21 cellular contexts compared by ENCODE assay signal in genomic region chr15:29471306-29471705, GRCh38.
DNase-seq lines count a peak whose midpoint lies in the region; ATAC-seq, FAIRE-seq and TF ChIP-seq lines count a peak whose summit lies in the region.
"Had no signal": no experiment of that assay in that cellular context is flagged by ENCODE, and none has a peak within 500 bp of the region (broad histone marks: within the 10 kb centered on the region; RNA-seq: fewer than 3 reads in every experiment).

No MANE protein-coding gene starts in this region.

- H3K27me3 Mint-ChIP-seq in osteocyte (ENCODE audit: unreplicated experiment): peaks cover 4% of the 10 kb centered on the region
- H3K27me3 Mint-ChIP-seq: IgD-negative memory B cell had no signal

- no peaks in the 10 kb centered on the region for H3K36me3 Mint-ChIP-seq in osteocyte (ENCODE audit: unreplicated experiment)
- H3K36me3 Mint-ChIP-seq: CD14-positive monocyte; CD8-positive, alpha-beta T cell; IgD-negative memory B cell had no signal

- ATAC-seq in A549: peak in 1 of 2 experiments; percentile 7; a peak in 1 of 6 replicates
- ATAC-seq: CD8-positive, alpha-beta T cell; HCT116 had no signal

- H3K4me1 ChIP-seq in A549 (peaks cover 19% of the 10 kb centered on the region), colonic mucosa (no peaks in the 10 kb centered on the region)
- H3K4me1 ChIP-seq: BE2C had no signal

- no peak overlapping the region for H3K9ac ChIP-seq in colonic mucosa (ENCODE audit: low read depth in 2 of 2, low read length in 2 of 2)

- H3K4me3 ChIP-seq in A549 (no peak overlapping the region), colonic mucosa (no peak overlapping the region)

- WGBS in A549 (ENCODE audit: missing lambda C conversion rate): 72% methylated on average over 13 of the region's 13 CpGs

- TF ChIP-seq POLR2A in A549 (IDR thresholded peaks at IDR 0.05; ENCODE audit: low read length): no peak

- TF ChIP-seq CTCF in A549 (IDR thresholded peaks at IDR 0.05): no peak
- TF ChIP-seq CTCF in VCaP (conservative IDR thresholded peaks at IDR 0.05): no peak
- no peak for TF ChIP-seq CTCF in osteocyte (IDR thresholded peaks at IDR 0.05)
- no peak for TF ChIP-seq CTCF in colonic mucosa (IDR thresholded peaks at IDR 0.05)

- DNase-seq in A549 (ENCODE audit: low read depth in 1 of 2, low spot score in 1 of 2): no peak
- DNase-seq in islet precursor cell: peak; percentile 40
- DNase-seq in osteocyte (ENCODE audit: extremely low spot score, unreplicated experiment): peak; percentile 77
- no peak for DNase-seq in activated CD4-positive, alpha-beta T cell treated with anti-CD3 and anti-CD28 coated beads for 1 hour
- DNase-seq in middle frontal gyrus (ENCODE audit: extremely low spot score, low spot score): no peak
- DNase-seq in colonic mucosa: no peak
- DNase-seq: BE2C; CD8-positive, alpha-beta T cell; COR-L47; DMS153; EL had no signal

- no peak overlapping the region for H3K27ac Mint-ChIP-seq in osteocyte (ENCODE audit: unreplicated experiment)
- H3K27ac Mint-ChIP-seq: CD14-positive monocyte; CD8-positive, alpha-beta T cell; IgD-negative memory B cell had no signal

- H3K36me3 ChIP-seq in colonic mucosa: no peaks in the 10 kb centered on the region
- H3K36me3 ChIP-seq: BE2C had no signal

- intact Hi-C loops in colonic mucosa (cut with DNase I): no loop called here

- no peak for TF ChIP-seq EP300 in A549 (IDR thresholded peaks at IDR 0.05)

- H3K4me1 Mint-ChIP-seq in osteocyte (ENCODE audit: unreplicated experiment): no peaks in the 10 kb centered on the region
- H3K4me1 Mint-ChIP-seq: CD14-positive monocyte, IgD-negative memory B cell had no signal

- FAIRE-seq in A549 (lab: Jason Lieb, UNC): no peak
- FAIRE-seq: A204.1, D721Med, G401.6, GM12891, GM19239, H54 had no signal

- H3K27me3 ChIP-seq in colonic mucosa: no peaks in the 10 kb centered on the region
- H3K27me3 ChIP-seq: BE2C had no signal

- no peaks in the 10 kb centered on the region for H3K9me3 Mint-ChIP-seq in osteocyte (ENCODE audit: unreplicated experiment)
- H3K9me3 Mint-ChIP-seq: CD8-positive, alpha-beta T cell had no signal

- no peak overlapping the region for H3K27ac ChIP-seq in A549
- peak overlapping the region; percentile 18; the same call in 1 of the 2 replicates for H3K27ac ChIP-seq in VCaP
- no peak overlapping the region for H3K27ac ChIP-seq in colonic mucosa

- POLR2A ChIA-PET in A549 (lab: Yijun Ruan, JAX): no interaction called here

- H3K4me3 Mint-ChIP-seq in osteocyte (ENCODE audit: unreplicated experiment): no peak overlapping the region
- H3K4me3 Mint-ChIP-seq: CD14-positive monocyte; CD8-positive, alpha-beta T cell; IgD-negative memory B cell had no signal

- no peak for TF ChIP-seq RAD21 in A549 (conservative IDR thresholded peaks at IDR 0.05 in 1 of 2, IDR thresholded peaks at IDR 0.05 in 1 of 2)

- CTCF ChIA-PET in A549 (lab: Yijun Ruan, JAX): interaction anchor here (0.7 to 1.2 kb wide), 2 partner anchors 21 to 98 kb away, joined by 3 read pairs; no protein-coding TSS in a partner anchor

- H3K4me2 ChIP-seq in A549: peak overlapping the region; percentile 46

- H3K9me3 ChIP-seq in A549 (no peaks in the 10 kb centered on the region), colonic mucosa (no peaks in the 10 kb centered on the region)
- H3K9me3 ChIP-seq: BE2C had no signal

TF ChIP-seq in A549, 52 proteins besides CTCF, POLR2A, EP300 and RAD21:
- TF ChIP-seq, protein P1, sequence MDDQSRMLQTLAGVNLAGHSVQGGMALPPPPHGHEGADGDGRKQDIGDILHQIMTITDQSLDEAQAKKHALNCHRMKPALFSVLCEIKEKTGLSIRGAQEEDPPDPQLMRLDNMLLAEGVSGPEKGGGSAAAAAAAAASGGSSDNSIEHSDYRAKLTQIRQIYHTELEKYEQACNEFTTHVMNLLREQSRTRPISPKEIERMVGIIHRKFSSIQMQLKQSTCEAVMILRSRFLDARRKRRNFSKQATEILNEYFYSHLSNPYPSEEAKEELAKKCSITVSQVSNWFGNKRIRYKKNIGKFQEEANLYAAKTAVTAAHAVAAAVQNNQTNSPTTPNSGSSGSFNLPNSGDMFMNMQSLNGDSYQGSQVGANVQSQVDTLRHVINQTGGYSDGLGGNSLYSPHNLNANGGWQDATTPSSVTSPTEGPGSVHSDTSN (IDR thresholded peaks at IDR 0.05): no peak
- TF ChIP-seq FOSB (CRISPR knock-in tag; IDR thresholded peaks at IDR 0.05) (no peak), USF2 (IDR thresholded peaks at IDR 0.05) (no peak), POLR2AphosphoS2 (conservative IDR thresholded peaks at IDR 0.05; ENCODE audit: low read length) (no peak), NFE2L2 (conservative IDR thresholded peaks at IDR 0.05; ENCODE audit: low read length) (no peak), JUNB (IDR thresholded peaks at IDR 0.05) (no peak), ZNF302 (CRISPR knock-in tag; IDR thresholded peaks at IDR 0.05) (no peak)
- TF ChIP-seq, protein P2, sequence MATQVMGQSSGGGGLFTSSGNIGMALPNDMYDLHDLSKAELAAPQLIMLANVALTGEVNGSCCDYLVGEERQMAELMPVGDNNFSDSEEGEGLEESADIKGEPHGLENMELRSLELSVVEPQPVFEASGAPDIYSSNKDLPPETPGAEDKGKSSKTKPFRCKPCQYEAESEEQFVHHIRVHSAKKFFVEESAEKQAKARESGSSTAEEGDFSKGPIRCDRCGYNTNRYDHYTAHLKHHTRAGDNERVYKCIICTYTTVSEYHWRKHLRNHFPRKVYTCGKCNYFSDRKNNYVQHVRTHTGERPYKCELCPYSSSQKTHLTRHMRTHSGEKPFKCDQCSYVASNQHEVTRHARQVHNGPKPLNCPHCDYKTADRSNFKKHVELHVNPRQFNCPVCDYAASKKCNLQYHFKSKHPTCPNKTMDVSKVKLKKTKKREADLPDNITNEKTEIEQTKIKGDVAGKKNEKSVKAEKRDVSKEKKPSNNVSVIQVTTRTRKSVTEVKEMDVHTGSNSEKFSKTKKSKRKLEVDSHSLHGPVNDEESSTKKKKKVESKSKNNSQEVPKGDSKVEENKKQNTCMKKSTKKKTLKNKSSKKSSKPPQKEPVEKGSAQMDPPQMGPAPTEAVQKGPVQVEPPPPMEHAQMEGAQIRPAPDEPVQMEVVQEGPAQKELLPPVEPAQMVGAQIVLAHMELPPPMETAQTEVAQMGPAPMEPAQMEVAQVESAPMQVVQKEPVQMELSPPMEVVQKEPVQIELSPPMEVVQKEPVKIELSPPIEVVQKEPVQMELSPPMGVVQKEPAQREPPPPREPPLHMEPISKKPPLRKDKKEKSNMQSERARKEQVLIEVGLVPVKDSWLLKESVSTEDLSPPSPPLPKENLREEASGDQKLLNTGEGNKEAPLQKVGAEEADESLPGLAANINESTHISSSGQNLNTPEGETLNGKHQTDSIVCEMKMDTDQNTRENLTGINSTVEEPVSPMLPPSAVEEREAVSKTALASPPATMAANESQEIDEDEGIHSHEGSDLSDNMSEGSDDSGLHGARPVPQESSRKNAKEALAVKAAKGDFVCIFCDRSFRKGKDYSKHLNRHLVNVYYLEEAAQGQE (IDR thresholded peaks at IDR 0.05): no peak

Comparison
In these comparisons a context has a peak if more than half of its experiments do, and no peak if none do; other contexts are left out.
1. DNase-seq: peak in islet precursor cell (single experiment) and osteocyte (single experiment); none in A549 (0 of 2), activated CD4-positive, alpha-beta T cell treated with anti-CD3 and anti-CD28 coated beads for 1 hour (single experiment), middle frontal gyrus (single experiment) and colonic mucosa (single experiment).